ENCODE assay signal across 18 cellular contexts in the genomic region with DNA sequence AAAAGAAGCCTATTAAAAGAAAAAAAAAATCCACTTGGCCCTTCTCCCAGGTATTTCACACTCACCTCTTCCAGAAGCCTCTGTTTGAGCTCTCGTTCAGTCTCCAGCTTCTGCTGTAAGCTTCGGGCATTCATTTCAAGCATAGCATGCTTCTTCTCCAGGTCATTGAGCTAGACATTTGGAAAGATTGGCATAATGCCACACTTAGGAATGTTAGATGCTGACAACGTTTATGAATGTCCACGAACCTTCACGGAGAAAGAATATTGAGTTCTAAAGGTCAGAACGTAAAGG.
DNase-seq lines count a peak whose midpoint lies in the region; ATAC-seq, FAIRE-seq and TF ChIP-seq lines count a peak whose summit lies in the region.
"Had no signal": no experiment of that assay in that cellular context is flagged by ENCODE, and none has a peak within 500 bp of the region (broad histone marks: within the 10 kb centered on the region; RNA-seq: fewer than 3 reads in every experiment).

No MANE protein-coding gene starts in this region.

- TF ChIP-seq POLR2A in GM12878 (IDR thresholded peaks at IDR 0.05; ENCODE audit: low read depth, low read length) (no peak), gastroesophageal sphincter (IDR thresholded peaks at IDR 0.05) (no peak)

- H3K4me3 ChIP-seq in GM12878 = no peak overlapping the region
- H3K4me3 ChIP-seq in gastroesophageal sphincter = no peak overlapping the region
- H3K4me3 ChIP-seq in A673 (ENCODE audit: low read depth, low read length, poor library complexity, severe bottlenecking) = no peak overlapping the region
- H3K4me3 ChIP-seq: GM23338, SK-N-MC had no signal

- TF ChIP-seq CTCF in GM12878 (IDR thresholded peaks at IDR 0.05 in 2 of 3, conservative IDR thresholded peaks at IDR 0.05 in 1 of 3; ENCODE audit: control insufficient read depth in 2 of 3, extremely low read depth in 1 of 3, insufficient read depth in 1 of 3, low read depth in 3 of 3, low read length in 3 of 3) (no peak), gastroesophageal sphincter (IDR thresholded peaks at IDR 0.05) (no peak), A673 (conservative IDR thresholded peaks at IDR 0.05; ENCODE audit: low read depth, low read length) (no peak)

- H3K27me3 ChIP-seq in GM12878 (replicated peaks in 1 of 2; ENCODE audit: control insufficient read depth in 2 of 2, insufficient read depth in 2 of 2, low read length in 1 of 2) (no peaks in the 10 kb centered on the region), gastroesophageal sphincter (no peaks in the 10 kb centered on the region), A673 (replicated peaks; ENCODE audit: insufficient read depth, low read depth, low read length, poor library complexity) (no peaks in the 10 kb centered on the region)

- in situ Hi-C loops in GM12878 (cut with MboI) = no loop called here

- BruUV-seq in GM12878 (replicated peaks; lab: Mats Ljungman, UMichigan) (no TSS peak), A673 (replicated peaks; lab: Mats Ljungman, UMichigan) (no TSS peak)

- CTCF ChIA-PET in GM12878 (lab: Yijun Ruan, JAX) = interaction anchor here (1.0 to 1.5 kb wide), 2 partner anchors 46 to 60 kb away, joined by 3 read pairs; a partner anchor contains a TSS
- CTCF ChIA-PET in A673 (lab: Charles Lee) = no interaction called here

- no peak for TF ChIP-seq RAD21 in GM12878 (IDR thresholded peaks at IDR 0.05; ENCODE audit: insufficient read depth, low read depth, low read length)

- no peak overlapping the region for H2AFZ ChIP-seq in GM12878 (ENCODE audit: control insufficient read depth, low read depth, low read length)
- H2AFZ ChIP-seq: GM23338 had no signal

- POLR2A ChIA-PET in GM12878 (lab: Charles Lee) = interaction anchor here (0.6 to 0.7 kb wide), 3 partner anchors 60 to 1883 kb away, joined by 3 to 4 read pairs (median 4); no protein-coding TSS in a partner anchor
- POLR2A ChIA-PET in A673 (lab: Charles Lee; ENCODE audit: low non-redundant PET) = no interaction called here

- no peaks in the 10 kb centered on the region for H3K79me2 ChIP-seq in GM12878 (ENCODE audit: control insufficient read depth, insufficient read depth, low read length)

- H3K36me3 ChIP-seq in GM12878 (ENCODE audit: control insufficient read depth in 2 of 2, insufficient read depth in 2 of 2, low read length in 1 of 2) = peaks cover 6% of the 10 kb centered on the region in 2 experiments
- H3K36me3 ChIP-seq in gastroesophageal sphincter = no peaks in the 10 kb centered on the region
- H3K36me3 ChIP-seq in A673 (ENCODE audit: insufficient read depth, low read length, poor library complexity, severe bottlenecking) = peaks cover 4% of the 10 kb centered on the region

- H3K9me3 ChIP-seq in GM12878 (replicated peaks; ENCODE audit: control insufficient read depth, insufficient read depth, low read length) = no peaks in the 10 kb centered on the region
- no peaks in the 10 kb centered on the region for H3K9me3 ChIP-seq in gastroesophageal sphincter
- no peaks in the 10 kb centered on the region for H3K9me3 ChIP-seq in A673 (ENCODE audit: low read depth, low read length, poor library complexity, severe bottlenecking)
- H3K9me3 ChIP-seq: Caco-2 had no signal

- no peak for TF ChIP-seq EP300 in GM12878 (IDR thresholded peaks at IDR 0.05; ENCODE audit: borderline replicate concordance in 1 of 2, control insufficient read depth in 1 of 2, low read depth in 2 of 2, low read length in 2 of 2)
- TF ChIP-seq EP300 in gastroesophageal sphincter (IDR thresholded peaks at IDR 0.05) = no peak

- H4K20me1 ChIP-seq in GM12878 (ENCODE audit: control insufficient read depth, insufficient read depth) = no peaks in the 10 kb centered on the region

- intact Hi-C loops in GM12878 (cut with micrococcal nuclease; ENCODE audit: unreplicated experiment) (no loop called here), A673 (cut with micrococcal nuclease; ENCODE audit: unreplicated experiment) (no loop called here)

- peaks cover 5% of the 10 kb centered on the region; the same call in 1 of the 2 replicates for H3K4me1 ChIP-seq in GM12878 (ENCODE audit: control insufficient read depth, insufficient read depth, low read length)
- H3K4me1 ChIP-seq in gastroesophageal sphincter = peaks cover 0 to 20% (median 2%) of the 10 kb centered on the region in 3 donors
- no peaks in the 10 kb centered on the region for H3K4me1 ChIP-seq in A673 (ENCODE audit: insufficient read depth, low read length, poor library complexity, severe bottlenecking)
- H3K4me1 ChIP-seq: Caco-2 had no signal

- RAD21 ChIA-PET in GM12878 (lab: Charles Lee; ENCODE audit: unreplicated experiment) = interaction anchor here (0.6 to 1.3 kb wide), 4 partner anchors 47 to 359 kb away, joined by 3 to 5 read pairs (median 3); no protein-coding TSS in a partner anchor

- SMC1A ChIA-PET in GM12878 (lab: Charles Lee; ENCODE audit: uncharacterized antibody, unreplicated experiment) = interaction anchor here (0.6 to 1.6 kb wide), 5 partner anchors 10 to 221 kb away, joined by 3 to 6 read pairs (median 4); no protein-coding TSS in a partner anchor

- no peak overlapping the region for H3K4me2 ChIP-seq in GM12878 (ENCODE audit: control insufficient read depth, insufficient read depth)
- H3K4me2 ChIP-seq: GM23338 had no signal

- ATAC-seq in GM12878 (no peak), gastroesophageal sphincter (peak; percentile 74), GM19463 (IDR thresholded peaks at IDR 0.05; ENCODE audit: unreplicated experiment) (no peak)
- ATAC-seq: GM23338, Panc1 had no signal

- peak; percentile 5 for DNase-seq in NCI-H69 (lab: John Stamatoyannopoulos, UW)
- no peak for DNase-seq in GM12878 (ENCODE audit: low read depth, low spot score)
- DNase-seq in pons (ENCODE audit: low spot score) = peak; percentile 15
- DNase-seq in activated CD8-positive, alpha-beta memory T cell treated with anti-CD3 and anti-CD28 coated beads, Interleukin-2, amount 50 U/mL, for 4 hours = no peak
- no peak for DNase-seq in DMS53 (lab: John Stamatoyannopoulos, UW)
- DNase-seq in A673 (ENCODE audit: low spot score) = no peak
- DNase-seq: Caco-2; CD4-positive, CD25-positive, alpha-beta regulatory T cell; MV-4-11; NCI-H1417; NCI-H187 treated with DMSO at 0.1 percent for 48 hours; NCI-H774; Right ventricle myocardium superior had no signal

- no peak overlapping the region for H3K27ac ChIP-seq in GM12878 (ENCODE audit: control insufficient read depth, insufficient read depth)
- H3K27ac ChIP-seq in gastroesophageal sphincter = peak overlapping the region in 3 of 4 donors; percentile 25 to 71 (median 62)
- no peak overlapping the region for H3K27ac ChIP-seq in A673 (ENCODE audit: low read depth, low read length, poor library complexity, severe bottlenecking)
- H3K27ac ChIP-seq: SK-N-MC had no signal

- no peak overlapping the region for H3K9ac ChIP-seq in GM12878 (ENCODE audit: control insufficient read depth, insufficient read depth, low read length)

- FAIRE-seq in GM12878 (lab: Jason Lieb, UNC) = peak; percentile 27

- WGBS in GM12878 (ENCODE audit: insufficient coverage, insufficient replicate concordance, low lambda C conversion rate, missing lambda C conversion rate) = 98% methylated on average over 6 of the region's 6 CpGs
- 36 to 44% methylated on average over 6 of the region's 6 CpGs for WGBS in gastroesophageal sphincter (ENCODE audit: low coverage in 1 of 2), 2 donors

TF ChIP-seq in GM12878, 131 proteins besides CTCF, POLR2A, EP300 and RAD21:
- TF ChIP-seq SMARCA5 (IDR thresholded peaks at IDR 0.05) (no peak), BRCA1 (IDR thresholded peaks at IDR 0.05; ENCODE audit: low read depth, low read length) (no peak), SP1 (IDR thresholded peaks at IDR 0.05; ENCODE audit: low read depth, low read length) (no peak), POLR2AphosphoS5 (IDR thresholded peaks at IDR 0.05; ENCODE audit: low read length) (no peak)
- TF ChIP-seq, protein P1, sequence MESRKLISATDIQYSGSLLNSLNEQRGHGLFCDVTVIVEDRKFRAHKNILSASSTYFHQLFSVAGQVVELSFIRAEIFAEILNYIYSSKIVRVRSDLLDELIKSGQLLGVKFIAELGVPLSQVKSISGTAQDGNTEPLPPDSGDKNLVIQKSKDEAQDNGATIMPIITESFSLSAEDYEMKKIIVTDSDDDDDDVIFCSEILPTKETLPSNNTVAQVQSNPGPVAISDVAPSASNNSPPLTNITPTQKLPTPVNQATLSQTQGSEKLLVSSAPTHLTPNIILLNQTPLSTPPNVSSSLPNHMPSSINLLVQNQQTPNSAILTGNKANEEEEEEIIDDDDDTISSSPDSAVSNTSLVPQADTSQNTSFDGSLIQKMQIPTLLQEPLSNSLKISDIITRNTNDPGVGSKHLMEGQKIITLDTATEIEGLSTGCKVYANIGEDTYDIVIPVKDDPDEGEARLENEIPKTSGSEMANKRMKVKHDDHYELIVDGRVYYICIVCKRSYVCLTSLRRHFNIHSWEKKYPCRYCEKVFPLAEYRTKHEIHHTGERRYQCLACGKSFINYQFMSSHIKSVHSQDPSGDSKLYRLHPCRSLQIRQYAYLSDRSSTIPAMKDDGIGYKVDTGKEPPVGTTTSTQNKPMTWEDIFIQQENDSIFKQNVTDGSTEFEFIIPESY (IDR thresholded peaks at IDR 0.05) = no peak

Comparison
In these comparisons a context has a peak if more than half of its experiments do, and no peak if none do; other contexts are left out.
1. DNase-seq: peak in NCI-H69 (single experiment) and pons (single experiment); none in GM12878 (single experiment), activated CD8-positive, alpha-beta memory T cell treated with anti-CD3 and anti-CD28 coated beads, Interleukin-2, amount 50 U/mL, for 4 hours (single experiment), DMS53 (single experiment) and A673 (single experiment).
2. H3K27ac ChIP-seq: peak in gastroesophageal sphincter (3 of 4); none in GM12878 (single experiment) and A673 (single experiment).